In the genomic region with DNA sequence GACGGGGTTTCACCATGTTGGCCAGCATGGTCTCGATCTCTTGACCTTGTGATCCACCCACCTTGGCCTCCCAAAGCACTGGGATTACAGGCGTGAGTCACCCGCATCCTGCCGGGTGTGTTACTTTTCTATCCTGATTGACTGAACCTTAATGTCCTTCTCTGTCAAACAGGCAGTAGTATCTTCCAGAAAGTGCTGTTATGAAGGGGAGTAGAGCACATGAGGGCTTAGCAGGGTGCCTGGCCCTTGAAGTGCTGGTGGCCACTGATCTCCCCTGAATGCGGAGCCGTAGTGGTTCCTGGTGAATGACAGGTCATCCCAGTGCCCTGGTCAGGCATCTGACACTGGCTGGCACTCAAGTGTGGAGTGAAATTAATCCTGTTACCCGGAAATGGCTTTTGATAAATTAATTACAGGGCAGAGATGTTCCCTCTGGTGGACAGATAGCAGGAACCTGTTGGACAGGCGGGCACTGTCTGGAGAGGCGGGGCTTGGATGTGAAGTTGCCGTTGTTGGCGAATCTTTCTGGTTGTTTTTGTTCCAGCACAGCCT, we compare ENCODE assay signal across 8 cellular contexts. TPM values are rescaled to one million over a fixed set of nuclear protein-coding genes. Genes with fewer than 3 reads are reported as not detected.
DNase-seq lines count a peak whose midpoint lies in the region; ATAC-seq and TF ChIP-seq lines count a peak whose summit lies in the region.

No MANE protein-coding gene starts in this region.

- H4K20me1 ChIP-seq in HCT116 (ENCODE audit: insufficient read depth) (peaks cover 23% of the 10 kb centered on the region), MM.1S (ENCODE audit: insufficient read depth, low read length) (peaks cover 88% of the 10 kb centered on the region)

- CTCF ChIA-PET in HCT116 (lab: Charles Lee): no interaction called here

- TF ChIP-seq POLR2A in HCT116 (IDR thresholded peaks at IDR 0.05; ENCODE audit: borderline replicate concordance, extremely low read depth, insufficient read depth, insufficient read length): no peak
- no peak for TF ChIP-seq POLR2A in gastrocnemius medialis (IDR thresholded peaks at IDR 0.05)

- TF ChIP-seq CTCF in HCT116 (IDR thresholded peaks at IDR 0.05 in 2 of 3, conservative IDR thresholded peaks at IDR 0.05 in 1 of 3; ENCODE audit: borderline replicate concordance in 1 of 3, insufficient read depth in 1 of 3, low read depth in 2 of 3, low read length in 2 of 3) (peak in 1 of 3 experiments; percentile 20; a peak in 1 of 6 replicates), foreskin keratinocyte (conservative IDR thresholded peaks at IDR 0.05) (peak; percentile 58), gastrocnemius medialis (IDR thresholded peaks at IDR 0.05 in 4 of 5, conservative IDR thresholded peaks at IDR 0.05 in 1 of 5) (peak; percentile 31 to 60 (median 53)), MM.1S (IDR thresholded peaks at IDR 0.05; ENCODE audit: low read length) (no peak)

- peak; percentile 58 for ATAC-seq in HCT116
- ATAC-seq in T-helper 17 cell: no peak
- peak; percentile 52 for ATAC-seq in foreskin keratinocyte
- peak; percentile 74 to 75 for ATAC-seq in gastrocnemius medialis
- ATAC-seq in GM21526 (IDR thresholded peaks at IDR 0.05; ENCODE audit: low FRiP score, unreplicated experiment): no peak

- in situ Hi-C loops in gastrocnemius medialis (cut with MboI; ENCODE audit: low sequenced_read_pairs in 4 of 4): no loop called here

- H3K27ac ChIP-seq in HCT116 (ENCODE audit: low read depth, low read length): no peak overlapping the region
- no peak overlapping the region for H3K27ac ChIP-seq in foreskin keratinocyte
- H3K27ac ChIP-seq in gastrocnemius medialis: peak overlapping the region; percentile 64 to 69 (median 67)
- no peak overlapping the region for H3K27ac ChIP-seq in MM.1S (ENCODE audit: low read length)

- H3K9me2 ChIP-seq in HCT116 (ENCODE audit: insufficient read depth) (no peaks in the 10 kb centered on the region), MM.1S (replicated peaks; ENCODE audit: insufficient read depth, low read length) (no peaks in the 10 kb centered on the region)

- POLR2A ChIA-PET in HCT116 (lab: Charles Lee): no interaction called here

- peaks cover 100% of the 10 kb centered on the region for H3K79me2 ChIP-seq in HCT116 (ENCODE audit: insufficient read depth, low read length)
- peaks cover 100% of the 10 kb centered on the region for H3K79me2 ChIP-seq in MM.1S (ENCODE audit: low read length)

- RAD21 ChIA-PET in HCT116 (lab: Charles Lee; ENCODE audit: low non-redundant PET in 1 of 2, low total read pairs in 2 of 2, uncharacterized antibody in 2 of 2, unreplicated experiment in 2 of 2): no interaction called here

- DNase-seq in HCT116 (ENCODE audit: low read depth, low spot score) (no peak), T-helper 17 cell (no peak), foreskin keratinocyte (peak in 1 of 2 donors; percentile 38), gastrocnemius medialis (peak; percentile 41 to 57), NCI-H187 (lab: John Stamatoyannopoulos, UW) (no peak), MM.1S (no peak), HuH-7.5 (ENCODE audit: low spot score) (no peak)

- H3K9ac ChIP-seq in HCT116 (ENCODE audit: low read length) (no peak overlapping the region), MM.1S (ENCODE audit: low read length) (no peak overlapping the region)

- peaks cover 3% of the 10 kb centered on the region for H3K36me3 Mint-ChIP-seq in T-helper 17 cell (ENCODE audit: low read depth)

- H3K4me1 ChIP-seq in HCT116 (ENCODE audit: control insufficient read depth in 1 of 2, insufficient read depth in 2 of 2, low read length in 2 of 2): peaks cover 6 to 31% of the 10 kb centered on the region in 2 experiments; a peak in 3 of 4 replicates
- H3K4me1 ChIP-seq in foreskin keratinocyte: peaks cover 20% of the 10 kb centered on the region
- H3K4me1 ChIP-seq in gastrocnemius medialis: peaks cover 65 to 71% of the 10 kb centered on the region in 2 donors
- H3K4me1 ChIP-seq in MM.1S (ENCODE audit: low read length): no peaks in the 10 kb centered on the region

- no TSS peak for BruUV-seq in HCT116 (replicated peaks; lab: Mats Ljungman, UMichigan)

- H3K27ac Mint-ChIP-seq in T-helper 17 cell: peak overlapping the region; percentile 41

- peaks cover 3 to 16% of the 10 kb centered on the region in 2 experiments; a peak in 1 of 4 replicates for H3K36me3 ChIP-seq in HCT116 (ENCODE audit: control insufficient read depth in 1 of 2, insufficient read depth in 2 of 2, low read length in 2 of 2)
- H3K36me3 ChIP-seq in gastrocnemius medialis: no peaks in the 10 kb centered on the region
- H3K36me3 ChIP-seq in MM.1S (replicated peaks; ENCODE audit: insufficient read depth, low read length): peaks cover 3% of the 10 kb centered on the region

- H3K9me3 ChIP-seq in HCT116 (ENCODE audit: control insufficient read depth in 1 of 2, insufficient read depth in 1 of 2, low read depth in 1 of 2, low read length in 2 of 2) (no peaks in the 10 kb centered on the region), T-helper 17 cell (ENCODE audit: control insufficient read depth, low read length, poor library complexity, severe bottlenecking) (no peaks in the 10 kb centered on the region), gastrocnemius medialis (no peaks in the 10 kb centered on the region), MM.1S (replicated peaks; ENCODE audit: insufficient read depth, low read length) (no peaks in the 10 kb centered on the region)

- no peaks in the 10 kb centered on the region for H3F3A ChIP-seq in MM.1S (ENCODE audit: insufficient read depth, low read length)

- peak overlapping the region; percentile 33 for H3K4me3 Mint-ChIP-seq in T-helper 17 cell

- no peaks in the 10 kb centered on the region for H3K27me3 ChIP-seq in HCT116 (ENCODE audit: insufficient read depth, low read length)
- no peaks in the 10 kb centered on the region for H3K27me3 ChIP-seq in foreskin keratinocyte
- H3K27me3 ChIP-seq in gastrocnemius medialis: no peaks in the 10 kb centered on the region
- no peaks in the 10 kb centered on the region for H3K27me3 ChIP-seq in MM.1S (replicated peaks; ENCODE audit: insufficient read depth, low read length)

- H3K4me3 ChIP-seq in HCT116 (replicated peaks in 1 of 2; ENCODE audit: low read depth in 1 of 2, low read length in 2 of 2): no peak overlapping the region
- H3K4me3 ChIP-seq in gastrocnemius medialis: no peak overlapping the region
- no peak overlapping the region for H3K4me3 ChIP-seq in MM.1S (ENCODE audit: low read length)

- H2AFZ ChIP-seq in HCT116 (ENCODE audit: low read depth, low read length, poor library complexity, severe bottlenecking) (no peak overlapping the region), MM.1S (ENCODE audit: low read length) (no peak overlapping the region)

- TF ChIP-seq RAD21 in HCT116 (IDR thresholded peaks at IDR 0.05; ENCODE audit: low read depth): no peak

- intact Hi-C loops in HCT116 (cut with micrococcal nuclease) (no loop called here), gastrocnemius medialis (cut with DNase I; ENCODE audit: low total_unique reads) (loop anchor here (2.0 kb wide), 2 partner anchors 50 to 72 kb away; no protein-coding TSS in a partner anchor)

- peaks cover 63% of the 10 kb centered on the region for H3K4me1 Mint-ChIP-seq in T-helper 17 cell

- no peaks in the 10 kb centered on the region for H3K27me3 Mint-ChIP-seq in T-helper 17 cell

- peak overlapping the region; percentile 23; the same call in 1 of the 2 replicates for H3K4me2 ChIP-seq in HCT116 (ENCODE audit: low read length)
- no peak overlapping the region for H3K4me2 ChIP-seq in MM.1S (ENCODE audit: low read depth, low read length)

TF ChIP-seq in HCT116, 20 proteins besides CTCF, POLR2A, EP300 and RAD21:
- TF ChIP-seq SRF (IDR thresholded peaks at IDR 0.05; ENCODE audit: low read depth): no peak
- no peak for TF ChIP-seq CBX3 (IDR thresholded peaks at IDR 0.05; ENCODE audit: low read depth)
- TF ChIP-seq ZFX (IDR thresholded peaks at IDR 0.05): no peak
- no peak for TF ChIP-seq FOSL1 (IDR thresholded peaks at IDR 0.05; ENCODE audit: low read depth)
- no peak for TF ChIP-seq CEBPB (IDR thresholded peaks at IDR 0.05; ENCODE audit: low read depth)
- TF ChIP-seq YY1 (IDR thresholded peaks at IDR 0.05; ENCODE audit: extremely low read depth, insufficient replicate concordance, low read depth, low read length): no peak
- TF ChIP-seq SP1 (IDR thresholded peaks at IDR 0.05; ENCODE audit: low read depth): no peak
- TF ChIP-seq EGR1 (IDR thresholded peaks at IDR 0.05; ENCODE audit: low read depth): no peak
- TF ChIP-seq REST (IDR thresholded peaks at IDR 0.05; ENCODE audit: low read depth): no peak

RNA-seq across cellular contexts. Expression of gene PRRC2B, which starts 28.4 kb away (rescaled TPM):
- total RNA-seq in HCT116 (2021; ENCODE audit: unreplicated experiment): 170 TPM
- 59.0 and 60.8 TPM in 2 replicates for polyA plus RNA-seq in HCT116 (2012)
- total RNA-seq in T-helper 17 cell: 100 to 1,000 TPM; 193 to 241 TPM
- total RNA-seq in foreskin keratinocyte: 85.0 and 89.2 TPM in 2 replicates
- polyA plus RNA-seq in foreskin keratinocyte: 29.7 and 32.0 TPM in 2 replicates
- total RNA-seq in gastrocnemius medialis: 10 to 100 TPM; 29.9 to 41.6 (median 37.2) TPM

Comparison
In these comparisons a context has a peak if more than half of its experiments do, and no peak if none do; other contexts are left out.
1. ATAC-seq: peak in HCT116 (single experiment), foreskin keratinocyte (single experiment) and gastrocnemius medialis (2 of 2); none in T-helper 17 cell (single experiment) and GM21526 (single experiment).
2. DNase-seq: peak in gastrocnemius medialis (2 of 2); none in HCT116 (single experiment), T-helper 17 cell (0 of 3), NCI-H187 (0 of 2), MM.1S (single experiment) and HuH-7.5 (single experiment).
3. H3K27ac ChIP-seq: peak in gastrocnemius medialis (4 of 4); none in HCT116 (single experiment), foreskin keratinocyte (single experiment) and MM.1S (single experiment).